Comparison of ENCODE assay signal across 1 cellular context in the genomic region with DNA sequence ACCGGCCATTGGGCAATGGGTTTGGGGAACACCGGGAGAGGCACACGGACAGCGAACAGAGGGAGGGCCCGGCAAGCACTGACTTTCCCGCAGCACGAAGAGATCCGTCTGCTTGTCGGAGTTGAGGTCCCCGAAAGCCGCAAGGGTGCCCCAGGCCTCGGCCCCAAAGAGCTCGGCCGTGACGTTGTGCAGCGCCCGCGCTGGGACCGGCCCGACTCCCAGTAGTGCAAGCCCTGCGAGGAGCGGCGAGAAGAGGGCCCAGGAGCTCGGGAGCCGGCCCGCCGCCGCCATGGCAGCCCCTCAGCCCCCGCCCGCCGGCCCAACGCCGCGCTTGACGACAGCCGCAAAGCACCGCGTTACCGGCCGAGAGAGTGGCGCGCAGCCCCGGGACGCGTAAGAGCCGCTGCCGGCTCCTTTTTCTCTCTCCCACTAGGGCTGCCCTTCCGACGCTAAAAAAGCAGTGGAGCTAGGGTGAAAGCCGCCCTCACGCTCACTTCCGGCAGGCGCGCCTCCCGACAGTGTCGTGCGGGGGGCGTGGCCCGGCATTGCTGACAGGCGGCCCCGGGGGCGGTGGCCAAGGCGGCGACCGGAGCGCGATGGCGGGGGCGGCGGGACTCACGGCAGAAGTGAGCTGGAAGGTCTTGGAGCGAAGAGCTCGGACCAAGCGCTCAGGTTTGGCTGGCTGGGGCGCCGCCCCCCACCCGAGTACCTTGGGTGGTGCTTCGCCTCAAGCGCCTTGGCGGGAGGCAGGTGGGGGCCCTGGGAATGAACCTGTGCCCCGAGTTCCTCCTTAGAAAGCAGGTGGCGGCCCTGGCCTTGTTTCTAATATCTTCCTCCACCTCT.
TF ChIP-seq lines count a peak whose summit lies in the region.

Gene ITFG1, minus strand, starts transcription at position 309 of the 843 bp plus-strand sequence. Its CDS starts 18 bp downstream, at position 291.
Gene PHKB, plus strand, starts transcription at position 577 of the 843 bp plus-strand sequence. Its CDS starts 20 bp downstream, at position 597.

TF ChIP-seq in HepG2, 621 proteins besides CTCF, POLR2A, EP300 and RAD21 (continued from another document):
- no peak; the same call in 1 of the 2 replicates for TF ChIP-seq NFAT5 (CRISPR knock-in tag; IDR thresholded peaks at IDR 0.05)
- TF ChIP-seq ZNF232 (CRISPR knock-in tag; IDR thresholded peaks at IDR 0.05; ENCODE audit: borderline replicate concordance), result peak; percentile 95
- TF ChIP-seq, protein P1, sequence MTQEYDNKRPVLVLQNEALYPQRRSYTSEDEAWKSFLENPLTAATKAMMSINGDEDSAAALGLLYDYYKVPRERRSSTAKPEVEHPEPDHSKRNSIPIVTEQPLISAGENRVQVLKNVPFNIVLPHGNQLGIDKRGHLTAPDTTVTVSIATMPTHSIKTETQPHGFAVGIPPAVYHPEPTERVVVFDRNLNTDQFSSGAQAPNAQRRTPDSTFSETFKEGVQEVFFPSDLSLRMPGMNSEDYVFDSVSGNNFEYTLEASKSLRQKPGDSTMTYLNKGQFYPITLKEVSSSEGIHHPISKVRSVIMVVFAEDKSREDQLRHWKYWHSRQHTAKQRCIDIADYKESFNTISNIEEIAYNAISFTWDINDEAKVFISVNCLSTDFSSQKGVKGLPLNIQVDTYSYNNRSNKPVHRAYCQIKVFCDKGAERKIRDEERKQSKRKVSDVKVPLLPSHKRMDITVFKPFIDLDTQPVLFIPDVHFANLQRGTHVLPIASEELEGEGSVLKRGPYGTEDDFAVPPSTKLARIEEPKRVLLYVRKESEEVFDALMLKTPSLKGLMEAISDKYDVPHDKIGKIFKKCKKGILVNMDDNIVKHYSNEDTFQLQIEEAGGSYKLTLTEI (CRISPR knock-in tag; conservative IDR thresholded peaks at IDR 0.05), result no peak
- TF ChIP-seq ZNF570 (CRISPR knock-in tag; IDR thresholded peaks at IDR 0.05; ENCODE audit: borderline replicate concordance), result no peak; the same call in 1 of the 2 replicates
- TF ChIP-seq, protein P2, sequence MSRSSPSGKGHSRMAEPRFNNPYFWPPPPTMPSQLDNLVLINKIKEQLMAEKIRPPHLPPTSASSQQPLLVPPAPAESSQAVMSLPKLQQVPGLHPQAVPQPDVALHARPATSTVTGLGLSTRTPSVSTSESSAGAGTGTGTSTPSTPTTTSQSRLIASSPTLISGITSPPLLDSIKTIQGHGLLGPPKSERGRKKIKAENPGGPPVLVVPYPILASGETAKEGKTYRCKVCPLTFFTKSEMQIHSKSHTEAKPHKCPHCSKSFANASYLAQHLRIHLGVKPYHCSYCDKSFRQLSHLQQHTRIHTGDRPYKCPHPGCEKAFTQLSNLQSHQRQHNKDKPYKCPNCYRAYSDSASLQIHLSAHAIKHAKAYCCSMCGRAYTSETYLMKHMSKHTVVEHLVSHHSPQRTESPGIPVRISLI (CRISPR knock-in tag; IDR thresholded peaks at IDR 0.05; ENCODE audit: borderline replicate concordance), result peak; percentile 70
- peak; percentile 91 for TF ChIP-seq TBX2 (CRISPR knock-in tag; IDR thresholded peaks at IDR 0.05; ENCODE audit: borderline replicate concordance)
- no peak for TF ChIP-seq ZNF24 (IDR thresholded peaks at IDR 0.05)
- TF ChIP-seq, protein P3, sequence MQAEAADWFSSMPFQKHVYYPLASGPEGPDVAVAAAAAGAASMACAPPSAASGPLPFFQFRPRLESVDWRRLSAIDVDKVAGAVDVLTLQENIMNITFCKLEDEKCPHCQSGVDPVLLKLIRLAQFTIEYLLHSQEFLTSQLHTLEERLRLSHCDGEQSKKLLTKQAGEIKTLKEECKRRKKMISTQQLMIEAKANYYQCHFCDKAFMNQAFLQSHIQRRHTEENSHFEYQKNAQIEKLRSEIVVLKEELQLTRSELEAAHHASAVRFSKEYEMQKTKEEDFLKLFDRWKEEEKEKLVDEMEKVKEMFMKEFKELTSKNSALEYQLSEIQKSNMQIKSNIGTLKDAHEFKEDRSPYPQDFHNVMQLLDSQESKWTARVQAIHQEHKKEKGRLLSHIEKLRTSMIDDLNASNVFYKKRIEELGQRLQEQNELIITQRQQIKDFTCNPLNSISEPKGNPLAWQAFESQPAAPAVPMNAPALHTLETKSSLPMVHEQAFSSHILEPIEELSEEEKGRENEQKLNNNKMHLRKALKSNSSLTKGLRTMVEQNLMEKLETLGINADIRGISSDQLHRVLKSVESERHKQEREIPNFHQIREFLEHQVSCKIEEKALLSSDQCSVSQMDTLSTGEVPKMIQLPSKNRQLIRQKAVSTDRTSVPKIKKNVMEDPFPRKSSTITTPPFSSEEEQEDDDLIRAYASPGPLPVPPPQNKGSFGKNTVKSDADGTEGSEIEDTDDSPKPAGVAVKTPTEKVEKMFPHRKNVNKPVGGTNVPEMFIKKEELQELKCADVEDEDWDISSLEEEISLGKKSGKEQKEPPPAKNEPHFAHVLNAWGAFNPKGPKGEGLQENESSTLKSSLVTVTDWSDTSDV (CRISPR knock-in tag; IDR thresholded peaks at IDR 0.05), result peak; percentile 96
- no peak for TF ChIP-seq SNRNP70 (IDR thresholded peaks at IDR 0.05; ENCODE audit: low read depth, low read length)
- TF ChIP-seq PHF5A (CRISPR knock-in tag; IDR thresholded peaks at IDR 0.05; ENCODE audit: low read depth, unreplicated experiment), result no peak
- peak; percentile 57; the same call in 1 of the 2 replicates for TF ChIP-seq RFX1 (IDR thresholded peaks at IDR 0.05)
- TF ChIP-seq ZNF670 (CRISPR knock-in tag; IDR thresholded peaks at IDR 0.05; ENCODE audit: borderline replicate concordance), result no peak; the same call in 1 of the 2 replicates
- TF ChIP-seq ARNT2 (CRISPR knock-in tag; IDR thresholded peaks at IDR 0.05; ENCODE audit: low read depth), result peak; percentile 35
- TF ChIP-seq, protein P4, sequence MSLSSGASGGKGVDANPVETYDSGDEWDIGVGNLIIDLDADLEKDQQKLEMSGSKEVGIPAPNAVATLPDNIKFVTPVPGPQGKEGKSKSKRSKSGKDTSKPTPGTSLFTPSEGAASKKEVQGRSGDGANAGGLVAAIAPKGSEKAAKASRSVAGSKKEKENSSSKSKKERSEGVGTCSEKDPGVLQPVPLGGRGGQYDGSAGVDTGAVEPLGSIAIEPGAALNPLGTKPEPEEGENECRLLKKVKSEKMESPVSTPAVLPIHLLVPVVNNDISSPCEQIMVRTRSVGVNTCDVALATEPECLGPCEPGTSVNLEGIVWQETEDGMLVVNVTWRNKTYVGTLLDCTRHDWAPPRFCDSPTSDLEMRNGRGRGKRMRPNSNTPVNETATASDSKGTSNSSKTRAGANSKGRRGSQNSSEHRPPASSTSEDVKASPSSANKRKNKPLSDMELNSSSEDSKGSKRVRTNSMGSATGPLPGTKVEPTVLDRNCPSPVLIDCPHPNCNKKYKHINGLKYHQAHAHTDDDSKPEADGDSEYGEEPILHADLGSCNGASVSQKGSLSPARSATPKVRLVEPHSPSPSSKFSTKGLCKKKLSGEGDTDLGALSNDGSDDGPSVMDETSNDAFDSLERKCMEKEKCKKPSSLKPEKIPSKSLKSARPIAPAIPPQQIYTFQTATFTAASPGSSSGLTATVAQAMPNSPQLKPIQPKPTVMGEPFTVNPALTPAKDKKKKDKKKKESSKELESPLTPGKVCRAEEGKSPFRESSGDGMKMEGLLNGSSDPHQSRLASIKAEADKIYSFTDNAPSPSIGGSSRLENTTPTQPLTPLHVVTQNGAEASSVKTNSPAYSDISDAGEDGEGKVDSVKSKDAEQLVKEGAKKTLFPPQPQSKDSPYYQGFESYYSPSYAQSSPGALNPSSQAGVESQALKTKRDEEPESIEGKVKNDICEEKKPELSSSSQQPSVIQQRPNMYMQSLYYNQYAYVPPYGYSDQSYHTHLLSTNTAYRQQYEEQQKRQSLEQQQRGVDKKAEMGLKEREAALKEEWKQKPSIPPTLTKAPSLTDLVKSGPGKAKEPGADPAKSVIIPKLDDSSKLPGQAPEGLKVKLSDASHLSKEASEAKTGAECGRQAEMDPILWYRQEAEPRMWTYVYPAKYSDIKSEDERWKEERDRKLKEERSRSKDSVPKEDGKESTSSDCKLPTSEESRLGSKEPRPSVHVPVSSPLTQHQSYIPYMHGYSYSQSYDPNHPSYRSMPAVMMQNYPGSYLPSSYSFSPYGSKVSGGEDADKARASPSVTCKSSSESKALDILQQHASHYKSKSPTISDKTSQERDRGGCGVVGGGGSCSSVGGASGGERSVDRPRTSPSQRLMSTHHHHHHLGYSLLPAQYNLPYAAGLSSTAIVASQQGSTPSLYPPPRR (CRISPR knock-in tag; IDR thresholded peaks at IDR 0.05; ENCODE audit: borderline replicate concordance), result peak; percentile 64
- TF ChIP-seq, protein P5, sequence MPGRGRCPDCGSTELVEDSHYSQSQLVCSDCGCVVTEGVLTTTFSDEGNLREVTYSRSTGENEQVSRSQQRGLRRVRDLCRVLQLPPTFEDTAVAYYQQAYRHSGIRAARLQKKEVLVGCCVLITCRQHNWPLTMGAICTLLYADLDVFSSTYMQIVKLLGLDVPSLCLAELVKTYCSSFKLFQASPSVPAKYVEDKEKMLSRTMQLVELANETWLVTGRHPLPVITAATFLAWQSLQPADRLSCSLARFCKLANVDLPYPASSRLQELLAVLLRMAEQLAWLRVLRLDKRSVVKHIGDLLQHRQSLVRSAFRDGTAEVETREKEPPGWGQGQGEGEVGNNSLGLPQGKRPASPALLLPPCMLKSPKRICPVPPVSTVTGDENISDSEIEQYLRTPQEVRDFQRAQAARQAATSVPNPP (CRISPR knock-in tag; IDR thresholded peaks at IDR 0.05), result peak; percentile 54; the same call in 1 of the 2 replicates
- TF ChIP-seq NONO (IDR thresholded peaks at IDR 0.05), result no peak
- peak; percentile 89 for TF ChIP-seq NONO (CRISPR knock-in tag; conservative IDR thresholded peaks at IDR 0.05)
- no peak for TF ChIP-seq ZNF496 (CRISPR knock-in tag; IDR thresholded peaks at IDR 0.05; ENCODE audit: insufficient replicate concordance)
- TF ChIP-seq NFYC (CRISPR knock-in tag; IDR thresholded peaks at IDR 0.05), result no peak; the same call in 1 of the 2 replicates
- 0 out of 2 replicates have a peak, but pooled peaks have one; percentile 73 for TF ChIP-seq MZF1 (CRISPR knock-in tag; IDR thresholded peaks at IDR 0.05; ENCODE audit: borderline replicate concordance)
